In genomic region chr15:65183847-65184159, GRCh38 we compare ENCODE assay signal across 8 cellular contexts. TPM values are rescaled to one million over a fixed set of nuclear protein-coding genes. Genes with fewer than 3 reads are reported as not detected.
DNase-seq lines count a peak whose midpoint lies in the region; ATAC-seq and TF ChIP-seq lines count a peak whose summit lies in the region.

No MANE protein-coding gene starts in this region.

- TF ChIP-seq CTCF in suprapubic skin (IDR thresholded peaks at IDR 0.05) = no peak

- TF ChIP-seq POLR2A in suprapubic skin (IDR thresholded peaks at IDR 0.05) = no peak

- H3K9me3 Mint-ChIP-seq in T-helper 2 cell treated with Interferon-gamma antibody and Interleukin-4, amounts not matched to agents 5 μg/mL and 100 μg/mL, for 36 hours = no peaks in the 10 kb centered on the region
- H3K9me3 Mint-ChIP-seq in activated naive CD4-positive, alpha-beta T cell treated with anti-CD3 and anti-CD28 coated beads, Interleukin-2, amount 50 U/mL, for 72 hours = no peaks in the 10 kb centered on the region
- H3K9me3 Mint-ChIP-seq in immature natural killer cell = no peaks in the 10 kb centered on the region

- no peaks in the 10 kb centered on the region for H3K27me3 ChIP-seq in suprapubic skin

- H3K4me3 Mint-ChIP-seq in T-helper 2 cell treated with Interferon-gamma antibody and Interleukin-4, amounts not matched to agents 5 μg/mL and 100 μg/mL, for 36 hours = peak overlapping the region; percentile 96
- H3K4me3 Mint-ChIP-seq in immature natural killer cell = peak overlapping the region; percentile 88 to 96 (median 95)

- H3K4me1 Mint-ChIP-seq in T-helper 2 cell treated with Interferon-gamma antibody and Interleukin-4, amounts not matched to agents 5 μg/mL and 100 μg/mL, for 36 hours (ENCODE audit: low read depth) = peaks cover 25% of the 10 kb centered on the region
- H3K4me1 Mint-ChIP-seq in immature natural killer cell = peaks cover 30 to 56% of the 10 kb centered on the region in 2 donors

- H3K27ac ChIP-seq in suprapubic skin = peak overlapping the region; percentile 95

- H3K4me3 ChIP-seq in suprapubic skin = peak overlapping the region; percentile 78

- peak overlapping the region; percentile 88 for H3K27ac Mint-ChIP-seq in T-helper 2 cell treated with Interferon-gamma antibody and Interleukin-4, amounts not matched to agents 5 μg/mL and 100 μg/mL, for 36 hours
- peak overlapping the region; percentile 93 to 95 for H3K27ac Mint-ChIP-seq in activated naive CD4-positive, alpha-beta T cell treated with anti-CD3 and anti-CD28 coated beads, Interleukin-2, amount 50 U/mL, for 72 hours
- peak overlapping the region; percentile 89 to 97 (median 94) for H3K27ac Mint-ChIP-seq in immature natural killer cell

- H3K27me3 Mint-ChIP-seq in T-helper 2 cell treated with Interferon-gamma antibody and Interleukin-4, amounts not matched to agents 5 μg/mL and 100 μg/mL, for 36 hours (ENCODE audit: low read depth) = no peaks in the 10 kb centered on the region
- H3K27me3 Mint-ChIP-seq in immature natural killer cell (ENCODE audit: low read depth in 3 of 3) = peaks cover 0 to 6% (median 2%) of the 10 kb centered on the region in 3 donors

- 6% methylated on average over 4 of the region's 4 CpGs for WGBS in suprapubic skin

- H3K9me3 ChIP-seq in suprapubic skin = no peaks in the 10 kb centered on the region

- H3K4me1 ChIP-seq in suprapubic skin = peaks cover 39% of the 10 kb centered on the region

- no peak for DNase-seq in T-helper 2 cell treated with Interferon-gamma antibody and Interleukin-4, amounts not matched to agents 5 μg/mL and 100 μg/mL, for 36 hours (ENCODE audit: low spot score)
- DNase-seq in T-helper 2 cell (no peak), immature natural killer cell (no peak), suprapubic skin (ENCODE audit: low spot score in 2 of 2) (no peak)
- no peak for DNase-seq in activated naive CD4-positive, alpha-beta T cell treated with anti-CD3 and anti-CD28 coated beads, Interleukin-2, amount 50 U/mL, for 72 hours (ENCODE audit: low spot score in 2 of 2)

- TF ChIP-seq EP300 in suprapubic skin (IDR thresholded peaks at IDR 0.05) = no peak

- H3K36me3 Mint-ChIP-seq in T-helper 2 cell treated with Interferon-gamma antibody and Interleukin-4, amounts not matched to agents 5 μg/mL and 100 μg/mL, for 36 hours (ENCODE audit: low read depth) = peaks cover 21% of the 10 kb centered on the region
- peaks cover 8 to 10% of the 10 kb centered on the region in 2 donors for H3K36me3 Mint-ChIP-seq in activated naive CD4-positive, alpha-beta T cell treated with anti-CD3 and anti-CD28 coated beads, Interleukin-2, amount 50 U/mL, for 72 hours
- H3K36me3 Mint-ChIP-seq in immature natural killer cell = peaks cover 0 to 10% (median 0%) of the 10 kb centered on the region in 3 donors

- peaks cover 8% of the 10 kb centered on the region for H3K36me3 ChIP-seq in suprapubic skin

- no peak for ATAC-seq in activated naive CD4-positive, alpha-beta T cell treated with anti-CD3 and anti-CD28 coated beads, Interleukin-2, amount 50 U/mL, for 72 hours
- ATAC-seq in GM18909 (IDR thresholded peaks at IDR 0.05; ENCODE audit: poor library complexity, unreplicated experiment) = no peak
- ATAC-seq in GM21367 (IDR thresholded peaks at IDR 0.05; ENCODE audit: unreplicated experiment) = no peak
- ATAC-seq in HG02973 (IDR thresholded peaks at IDR 0.05; ENCODE audit: unreplicated experiment) = no peak

RNA-seq across cellular contexts. Expression of gene CLPX, which starts 1.3 kb away (rescaled TPM):
- 10 to 100 TPM; 66.6 to 84.1 TPM for total RNA-seq in activated naive CD4-positive, alpha-beta T cell treated with anti-CD3 and anti-CD28 coated beads, Interleukin-2, amount 50 U/mL, for 72 hours
- polyA plus RNA-seq in immature natural killer cell = 10 to 100 TPM; 18.5 to 36.0 (median 23.4) TPM
- total RNA-seq in suprapubic skin = 100 to 1,000 TPM in 1 of 4 donors, 10 to 100 TPM in 3; 45.5 to 103 (median 58.3) TPM

RNA-seq across cellular contexts. Expression of gene CILP, which starts 27.5 kb away (rescaled TPM):
- total RNA-seq in activated naive CD4-positive, alpha-beta T cell treated with anti-CD3 and anti-CD28 coated beads, Interleukin-2, amount 50 U/mL, for 72 hours = under 1 TPM in 1 of 2 donors, not detected in 1; 0.04 TPM
- polyA plus RNA-seq in immature natural killer cell = under 1 TPM in 1 of 3 donors, not detected in 2; 0.06 TPM
- total RNA-seq in suprapubic skin = 10 to 100 TPM in 3 of 4 donors, 1 to 10 TPM in 1; 2.7 to 15.2 (median 11.3) TPM

RNA-seq across cellular contexts. Expression of gene PDCD7, which starts 50.2 kb away (rescaled TPM):
- 10 to 100 TPM; 34.2 to 36.6 TPM for total RNA-seq in activated naive CD4-positive, alpha-beta T cell treated with anti-CD3 and anti-CD28 coated beads, Interleukin-2, amount 50 U/mL, for 72 hours
- polyA plus RNA-seq in immature natural killer cell = 10 to 100 TPM in 2 of 3 donors, 1 to 10 TPM in 1; 8.9 to 14.7 (median 14.4) TPM
- 10 to 100 TPM; 18.1 to 46.3 (median 22.0) TPM for total RNA-seq in suprapubic skin
